ENCODE assay signal across 20 cellular contexts in the genomic region with DNA sequence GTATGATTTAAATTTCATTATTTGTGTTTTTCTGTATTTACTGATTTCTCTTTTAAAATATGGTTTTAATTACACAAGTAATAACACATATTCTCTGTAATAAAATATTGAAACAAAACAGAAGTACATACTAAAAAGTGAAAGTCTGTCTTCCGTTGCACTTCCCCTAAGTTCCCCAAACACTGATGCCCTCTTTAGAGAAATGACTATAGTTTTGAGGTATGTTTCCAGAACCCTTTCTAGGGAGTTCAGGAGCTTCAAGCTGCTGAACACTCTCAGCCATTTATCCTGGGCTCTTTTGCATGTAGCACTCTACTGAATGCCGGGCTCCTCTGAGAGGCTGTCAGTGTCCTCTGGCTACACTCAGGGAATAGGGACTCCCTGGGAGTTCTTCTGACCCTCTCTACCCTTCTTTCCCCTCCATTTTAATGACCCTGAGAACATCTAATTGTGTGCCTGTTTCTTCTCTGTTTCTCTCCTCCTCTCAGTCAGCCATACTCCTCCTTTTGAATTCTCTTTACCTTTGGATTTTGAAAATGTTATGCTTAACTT.
"Had no signal": no experiment of that assay in that cellular context is flagged by ENCODE, and none has a peak within 500 bp of the region (broad histone marks: within the 10 kb centered on the region; RNA-seq: fewer than 3 reads in every experiment).

No MANE protein-coding gene starts in this region.

- H3K4me3 Mint-ChIP-seq: activated CD8-positive, alpha-beta T cell treated with anti-CD3 and anti-CD28 coated beads for 36 hours; activated T-helper 1 cell treated with anti-CD3 and anti-CD28 coated beads, Interleukin-12 subunit alpha, Interleukin-12 subunit beta, Interleukin-2, Interleukin-4 antibody, amounts not matched to agents 30 ng/mL and 10 ng/mL and 1 ng/mL, durations not matched to agents 14 hours and 24 hours and 36 hours; memory B cell; nephron; stimulated activated naive CD8-positive, alpha-beta T cell treated with anti-CD3 and anti-CD28 coated beads, Interleukin-15, Interleukin-2, amounts not matched to agents 100 ng/mL and 50 ng/mL, for 24 hours had no signal

- H3K4me1 ChIP-seq: colonic mucosa, gastrocnemius medialis, heart right ventricle, left ventricle myocardium inferior, upper lobe of right lung had no signal

- H3K9me3 Mint-ChIP-seq: activated CD8-positive, alpha-beta T cell treated with anti-CD3 and anti-CD28 coated beads for 36 hours; activated T-helper 1 cell treated with anti-CD3 and anti-CD28 coated beads, Interleukin-12 subunit alpha, Interleukin-12 subunit beta, Interleukin-2, Interleukin-4 antibody, amounts not matched to agents 30 ng/mL and 10 ng/mL and 1 ng/mL, durations not matched to agents 14 hours and 24 hours and 36 hours; memory B cell; nephron; stimulated activated naive CD8-positive, alpha-beta T cell treated with anti-CD3 and anti-CD28 coated beads, Interleukin-15, Interleukin-2, amounts not matched to agents 100 ng/mL and 50 ng/mL, for 24 hours had no signal

- H3K27ac Mint-ChIP-seq: activated CD8-positive, alpha-beta T cell treated with anti-CD3 and anti-CD28 coated beads for 36 hours; activated T-helper 1 cell treated with anti-CD3 and anti-CD28 coated beads, Interleukin-12 subunit alpha, Interleukin-12 subunit beta, Interleukin-2, Interleukin-4 antibody, amounts not matched to agents 30 ng/mL and 10 ng/mL and 1 ng/mL, durations not matched to agents 14 hours and 24 hours and 36 hours; memory B cell; stimulated activated naive CD8-positive, alpha-beta T cell treated with anti-CD3 and anti-CD28 coated beads, Interleukin-15, Interleukin-2, amounts not matched to agents 100 ng/mL and 50 ng/mL, for 24 hours had no signal

- H3K4me3 ChIP-seq: cardiac muscle cell, colonic mucosa, gastrocnemius medialis, heart right ventricle, left ventricle myocardium inferior, ovary, upper lobe of right lung had no signal

- DNase-seq: activated CD8-positive, alpha-beta memory T cell treated with anti-CD3 and anti-CD28 coated beads, Interleukin-2, amount 50 U/mL, for 4 hours; activated CD8-positive, alpha-beta T cell treated with anti-CD3 and anti-CD28 coated beads for 36 hours; activated naive CD4-positive, alpha-beta T cell; colonic mucosa; gastrocnemius medialis; heart right ventricle; left ventricle myocardium inferior; ovary; retina; stimulated activated CD4-positive, alpha-beta T cell treated with anti-CD3 and anti-CD28 coated beads, Interleukin-4, amount 100 ng/mL, for 1 hour; stimulated activated CD8-positive, alpha-beta memory T cell treated with anti-CD3 and anti-CD28 coated beads, Interleukin-4, amount 100 ng/mL, for 48 hours; upper lobe of right lung had no signal

- H3K27me3 ChIP-seq: cardiac muscle cell, colonic mucosa, gastrocnemius medialis, heart right ventricle, ovary, upper lobe of right lung had no signal

- ATAC-seq: activated CD8-positive, alpha-beta T cell treated with anti-CD3 and anti-CD28 coated beads for 36 hours; gastrocnemius medialis; heart right ventricle; upper lobe of right lung had no signal

- H3K27ac ChIP-seq: cardiac muscle cell, colonic mucosa, gastrocnemius medialis, heart right ventricle, left ventricle myocardium inferior, ovary, upper lobe of right lung had no signal

- FAIRE-seq: astrocyte, endothelial cell of umbilical vein, keratinocyte had no signal

- H3K4me1 Mint-ChIP-seq: nephron had no signal

- H3K36me3 Mint-ChIP-seq: memory B cell had no signal
